Comparison of ENCODE assay signal across 8 cellular contexts in the genomic region with DNA sequence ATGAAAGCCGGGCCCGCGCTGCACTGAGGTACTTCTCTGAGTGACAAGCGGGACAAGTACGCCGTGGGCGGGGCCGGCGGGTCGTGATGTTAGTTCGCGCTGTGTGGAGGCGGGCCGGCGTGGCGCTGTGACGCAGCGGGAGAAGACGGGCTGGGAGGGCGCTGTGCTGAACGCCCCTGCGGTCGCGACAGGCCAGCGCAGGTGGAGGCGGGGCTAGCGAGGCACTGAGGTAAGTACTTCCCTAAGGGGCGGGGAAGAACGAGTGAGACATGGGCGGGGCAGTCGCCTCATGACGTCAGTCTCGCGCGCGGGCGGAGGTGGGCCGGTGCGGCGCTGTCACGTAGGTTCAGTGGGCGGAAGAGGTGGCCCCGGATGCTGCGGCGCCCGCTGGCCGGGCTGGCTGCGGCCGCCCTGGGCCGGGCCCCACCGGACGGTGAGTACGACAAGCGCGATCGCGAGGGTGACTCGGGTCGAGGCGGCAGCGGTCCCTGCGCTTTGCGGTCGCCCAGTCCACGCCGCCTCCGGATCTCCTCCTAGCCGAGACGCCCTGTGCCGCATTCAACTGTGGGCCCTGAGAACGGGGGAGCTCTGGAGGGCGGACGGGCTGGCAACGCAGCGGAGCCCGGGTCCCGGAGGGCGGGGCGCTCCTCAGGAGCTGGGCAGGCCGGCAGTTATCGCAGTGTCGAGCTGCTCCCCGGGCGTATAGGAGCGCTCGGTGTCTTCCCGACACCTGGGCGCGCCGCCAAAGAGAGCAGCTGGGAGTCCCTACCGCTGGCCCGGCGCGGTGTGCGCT. TPM values are rescaled to one million over a fixed set of nuclear protein-coding genes. Genes with fewer than 3 reads are reported as not detected.
DNase-seq lines count a peak whose midpoint lies in the region; ATAC-seq and TF ChIP-seq lines count a peak whose summit lies in the region.

A gene with protein sequence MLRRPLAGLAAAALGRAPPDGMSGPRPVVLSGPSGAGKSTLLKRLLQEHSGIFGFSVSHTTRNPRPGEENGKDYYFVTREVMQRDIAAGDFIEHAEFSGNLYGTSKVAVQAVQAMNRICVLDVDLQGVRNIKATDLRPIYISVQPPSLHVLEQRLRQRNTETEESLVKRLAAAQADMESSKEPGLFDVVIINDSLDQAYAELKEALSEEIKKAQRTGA (plus strand): TSS at position 349 of the 793 bp plus-strand sequence. CDS start 24 bp downstream, at position 373.

- H3K36me3 ChIP-seq in BLaER1 (peaks cover 3% of the 10 kb centered on the region), colonic mucosa (no peaks in the 10 kb centered on the region)

- DNase-seq in NCI-H526 (lab: John Stamatoyannopoulos, UW): peak; percentile 95 to 98
- peak; percentile 100 for DNase-seq in activated CD4-positive, alpha-beta T cell treated with anti-CD3 and anti-CD28 coated beads for 48 hours
- peak; percentile 100 for DNase-seq in colonic mucosa
- peak; percentile 100 for DNase-seq in kidney tubule cell (ENCODE audit: low spot score)
- peak; percentile 97 to 100 (median 100) for DNase-seq in stimulated activated CD4-positive, alpha-beta T cell treated with anti-CD3 and anti-CD28 coated beads, Interleukin-1b, Interleukin-23, amount 100 ng/mL, for 24 hours (ENCODE audit: low read depth in 4 of 4, low spot score in 1 of 4)

- H3K9ac ChIP-seq in BLaER1 (peak within 1 kb of the TSS; percentile 90), colonic mucosa (ENCODE audit: low read depth in 2 of 2, low read length in 2 of 2) (peak within 1 kb of the TSS; percentile 93 to 95)

- no peaks in the 10 kb centered on the region for H3K9me3 ChIP-seq in BLaER1
- no peaks in the 10 kb centered on the region for H3K9me3 ChIP-seq in colonic mucosa

- peak within 1 kb of the TSS; percentile 90 for H3K27ac ChIP-seq in BLaER1
- H3K27ac ChIP-seq in colonic mucosa: peak within 1 kb of the TSS; percentile 95

- peaks cover 71% of the 10 kb centered on the region for H3K4me1 ChIP-seq in BLaER1
- H3K4me1 ChIP-seq in colonic mucosa: peaks cover 15% of the 10 kb centered on the region

- H4K20me1 ChIP-seq in BLaER1: peaks cover 50% of the 10 kb centered on the region

- TF ChIP-seq CTCF in colonic mucosa (IDR thresholded peaks at IDR 0.05): no peak

- ATAC-seq in GM19324 (IDR thresholded peaks at IDR 0.05; ENCODE audit: low FRiP score, unreplicated experiment) (peak; percentile 97), HG03469 (IDR thresholded peaks at IDR 0.05; ENCODE audit: unreplicated experiment) (peak; percentile 85)

- H3K4me3 ChIP-seq in BLaER1 (peak within 1 kb of the TSS; percentile 94), colonic mucosa (peak within 1 kb of the TSS; percentile 73)

- peak within 1 kb of the TSS; percentile 91 for H3K4me2 ChIP-seq in BLaER1

- no peaks in the 10 kb centered on the region for H3K27me3 ChIP-seq in BLaER1
- H3K27me3 ChIP-seq in colonic mucosa: no peaks in the 10 kb centered on the region

- intact Hi-C loops in colonic mucosa (cut with DNase I): no loop called here

RNA-seq across cellular contexts. Expression of the gene that starts here (rescaled TPM):
- 100 to 1,000 TPM; 178 to 221 TPM for total RNA-seq in colonic mucosa

Comparison
In these comparisons a context has a peak if more than half of its experiments do, and no peak if none do; other contexts are left out.
1. Peak in every context shown above with its lines: DNase-seq, ATAC-seq, H3K4me3 ChIP-seq and H3K27ac ChIP-seq.